In the genomic region with DNA sequence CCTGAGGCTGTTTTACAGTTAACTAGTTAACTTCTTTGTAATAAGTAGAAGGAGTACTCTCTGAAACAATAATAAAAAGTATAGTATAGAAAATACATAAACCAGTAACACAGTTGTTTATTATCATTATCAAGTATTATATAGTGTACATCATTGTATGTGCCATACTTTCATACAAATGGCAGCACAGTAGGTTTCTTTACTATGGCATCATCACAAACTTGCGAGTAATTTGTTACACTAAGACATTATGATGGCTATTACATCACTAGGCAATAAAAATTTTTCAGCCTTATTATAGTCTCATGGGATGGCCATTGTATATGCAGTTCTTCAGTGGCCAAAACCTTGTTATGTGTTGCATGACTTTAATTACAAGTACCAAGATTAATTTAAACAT, we compare ENCODE assay signal across 3 cellular contexts.
"Had no signal": no experiment of that assay in that cellular context is flagged by ENCODE, and none has a peak within 500 bp of the region (broad histone marks: within the 10 kb centered on the region; RNA-seq: fewer than 3 reads in every experiment).

No MANE protein-coding gene starts in this region.

- H3K4me3 ChIP-seq: GM12878 had no signal

- DNase-seq: GDM1, GF-D8 had no signal

- ATAC-seq: GM12878 had no signal
